Comparison of ENCODE assay signal across 8 cellular contexts in the genomic region with DNA sequence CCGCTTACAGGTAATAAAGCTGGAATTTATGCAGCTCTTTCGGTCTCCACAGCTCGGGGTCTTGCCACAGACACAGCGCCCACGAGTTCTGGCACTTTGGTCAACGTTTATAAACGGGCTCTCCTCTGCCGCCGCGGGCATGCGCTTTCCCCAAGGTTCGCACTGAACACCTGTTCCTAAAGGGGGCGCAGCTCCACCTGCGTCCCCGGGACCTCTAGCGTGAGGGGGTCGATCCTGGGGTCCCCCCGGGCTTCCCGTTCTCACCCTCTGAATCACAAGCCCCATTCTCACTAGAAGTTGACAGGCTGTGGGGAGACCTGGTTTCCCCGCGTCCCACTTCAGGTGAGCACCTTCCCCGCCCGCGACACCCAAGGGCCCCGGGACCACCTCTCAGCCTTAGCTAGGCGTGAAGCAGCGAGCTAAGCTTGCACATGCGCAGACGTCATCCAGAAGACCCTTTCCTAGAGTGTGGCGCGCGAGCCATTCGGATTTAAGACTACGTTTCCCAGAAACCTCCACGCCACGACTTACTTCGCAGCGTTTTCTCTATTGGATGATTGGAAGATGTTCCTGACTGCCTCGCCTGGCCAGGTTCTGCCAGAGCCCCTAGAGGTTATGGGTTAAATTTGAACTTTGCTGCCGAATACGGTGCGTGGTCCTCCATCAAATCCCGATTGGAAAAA. TPM values are rescaled to one million over a fixed set of nuclear protein-coding genes. Genes with fewer than 3 reads are reported as not detected.
DNase-seq lines count a peak whose midpoint lies in the region; ATAC-seq and TF ChIP-seq lines count a peak whose summit lies in the region.

No MANE protein-coding gene starts in this region.

- H3K36me3 ChIP-seq in IMR-90 (ENCODE audit: control insufficient read depth, insufficient read depth, low read length) = no peaks in the 10 kb centered on the region
- H3K36me3 ChIP-seq in OCI-LY7 (ENCODE audit: insufficient read depth, low read length) = no peaks in the 10 kb centered on the region

- WGBS in IMR-90 (ENCODE audit: extremely low coverage in 2 of 2, insufficient read length in 1 of 2), 2 experiments = 2% methylated on average over 5 of the region's 43 CpGs; no CpG with 5 or more reads in 1 of the 2 experiments

- no peak overlapping the region for H2BK15ac ChIP-seq in IMR-90 (ENCODE audit: low read depth, low read length)

- peaks cover 24% of the 10 kb centered on the region for H3K27me3 Mint-ChIP-seq in activated naive CD8-positive, alpha-beta T cell

- H2BK120ac ChIP-seq in IMR-90 (ENCODE audit: low read depth, low read length) = no peak overlapping the region

- no peak overlapping the region for H3K18ac ChIP-seq in IMR-90 (ENCODE audit: low read depth, low read length)

- DNase-seq in DMS53 treated with DMSO at 0.1 percent for 48 hours (lab: John Stamatoyannopoulos, UW; ENCODE audit: unreplicated experiment) = peak; percentile 80
- DNase-seq in IMR-90 = peak; percentile 68
- peak; percentile 92 for DNase-seq in OCI-LY7 (ENCODE audit: low spot score)
- peak; percentile 57 for DNase-seq in Right ventricle myocardium superior
- DNase-seq in omental fat pad (ENCODE audit: low spot score) = no peak
- no peak for DNase-seq in KG1 (lab: John Stamatoyannopoulos, UW)

- peak overlapping the region; percentile 50 for H3K27ac Mint-ChIP-seq in activated naive CD8-positive, alpha-beta T cell

- H2AFZ ChIP-seq in IMR-90 (replicated peaks; ENCODE audit: low read length, poor library complexity) (peak overlapping the region; percentile 96), OCI-LY7 (ENCODE audit: low read length) (peak overlapping the region; percentile 78)

- TF ChIP-seq CTCF in IMR-90 (conservative IDR thresholded peaks at IDR 0.05; ENCODE audit: low read depth, low read length) (0 out of 2 replicates have a peak, but pooled peaks have one; percentile 14), OCI-LY7 (conservative IDR thresholded peaks at IDR 0.05; ENCODE audit: low read length) (peak; percentile 69), omental fat pad (IDR thresholded peaks at IDR 0.05) (no peak)

- no peak for TF ChIP-seq POLR2A in IMR-90 (IDR thresholded peaks at IDR 0.05; ENCODE audit: low read depth, low read length)

- peaks cover 12% of the 10 kb centered on the region for H3K27me3 ChIP-seq in IMR-90 (ENCODE audit: control insufficient read depth, insufficient read depth, low read length)

- intact Hi-C loops in IMR-90 (cut with micrococcal nuclease) (no loop called here), OCI-LY7 (cut with micrococcal nuclease; ENCODE audit: unreplicated experiment) (no loop called here), Right ventricle myocardium superior (cut with DNase I) (no loop called here)

- BruUV-seq in IMR-90 (replicated peaks; lab: Mats Ljungman, UMichigan) (no TSS peak), OCI-LY7 (replicated peaks; lab: Mats Ljungman, UMichigan) (no TSS peak)

- H4K5ac ChIP-seq in IMR-90 (ENCODE audit: low read depth, low read length) = no peak overlapping the region; the same call in 1 of the 2 replicates

- H3K36me3 Mint-ChIP-seq in activated naive CD8-positive, alpha-beta T cell = no peaks in the 10 kb centered on the region

- H3K4me3 ChIP-seq in IMR-90 (ENCODE audit: insufficient read depth, low read depth, low read length) (peak overlapping the region; percentile 48), OCI-LY7 (ENCODE audit: low read depth, low read length, poor library complexity, severe bottlenecking) (peak overlapping the region; percentile 65)

- in situ Hi-C loops in IMR-90 (cut with MboI; ENCODE audit: low sequenced_read_pairs) = no loop called here

- H3K4me1 Mint-ChIP-seq in activated naive CD8-positive, alpha-beta T cell (ENCODE audit: low read depth) = peaks cover 27% of the 10 kb centered on the region

- no peaks in the 10 kb centered on the region for H3K9me2 ChIP-seq in OCI-LY7 (ENCODE audit: insufficient read depth, low read length)

- peaks cover 4% of the 10 kb centered on the region for H3K9me3 Mint-ChIP-seq in activated naive CD8-positive, alpha-beta T cell (ENCODE audit: low read depth)

- H4K20me1 ChIP-seq in IMR-90 (ENCODE audit: insufficient read depth, low read length) (no peaks in the 10 kb centered on the region), OCI-LY7 (ENCODE audit: insufficient read depth, low read length) (no peaks in the 10 kb centered on the region)

- H3K14ac ChIP-seq in IMR-90 (replicated peaks; ENCODE audit: low read depth, low read length) = 0 out of 2 replicates have a peak overlapping the region, but pooled peaks have one; percentile 45

- H3K9me1 ChIP-seq in IMR-90 (ENCODE audit: insufficient read depth, low read length) = no peaks in the 10 kb centered on the region

- H2BK5ac ChIP-seq in IMR-90 (ENCODE audit: low read depth, low read length, poor library complexity, severe bottlenecking) = no peak overlapping the region

- H3K9ac ChIP-seq in IMR-90 (ENCODE audit: low read depth, low read length) = peak overlapping the region; percentile 46

- no peaks in the 10 kb centered on the region for H3K4me1 ChIP-seq in IMR-90 (ENCODE audit: control insufficient read depth, insufficient read depth, low read length)
- H3K4me1 ChIP-seq in OCI-LY7 (ENCODE audit: insufficient read depth, low read length, poor library complexity, severe bottlenecking) = peaks cover 39% of the 10 kb centered on the region

- H3K4me2 ChIP-seq in IMR-90 (ENCODE audit: low read depth, low read length) (peak overlapping the region; percentile 96), OCI-LY7 (ENCODE audit: low read length) (peak overlapping the region; percentile 92)

- dilution Hi-C loops in IMR-90 (cut with HindIII; ENCODE audit: low sequenced_read_pairs, unreplicated experiment) = no loop called here

- no peak overlapping the region for H3K23ac ChIP-seq in IMR-90 (ENCODE audit: low read depth, low read length)

- no peak overlapping the region for H2AK5ac ChIP-seq in IMR-90 (ENCODE audit: low read depth, low read length)

- H3K4me3 Mint-ChIP-seq in activated naive CD8-positive, alpha-beta T cell = peak overlapping the region; percentile 86

- no peak overlapping the region for H2BK20ac ChIP-seq in IMR-90 (ENCODE audit: low read depth, low read length)

- POLR2A ChIA-PET in IMR-90 (lab: Charles Lee; ENCODE audit: unreplicated experiment) = no interaction called here
- POLR2A ChIA-PET in OCI-LY7 (lab: Charles Lee) = interaction anchor here (0.6 to 2.6 kb wide), 3 partner anchors 21 to 1167 kb away, joined by 3 to 7 read pairs (median 3); a partner anchor contains a TSS

- no peak overlapping the region for H4K91ac ChIP-seq in IMR-90 (ENCODE audit: insufficient read depth, low read depth, low read length)

- TF ChIP-seq RAD21 in IMR-90 (IDR thresholded peaks at IDR 0.05; ENCODE audit: low read length) = no peak

- CTCF ChIA-PET in IMR-90 (lab: Yijun Ruan, JAX) = no interaction called here
- CTCF ChIA-PET in OCI-LY7 (lab: Charles Lee; ENCODE audit: unreplicated experiment) = no interaction called here

- H2AK9ac ChIP-seq in IMR-90 (replicated peaks; ENCODE audit: low read depth, low read length, poor library complexity) = peak overlapping the region; percentile 93

- no peak overlapping the region for H3K56ac ChIP-seq in IMR-90 (ENCODE audit: extremely low read depth, insufficient read depth, low read length)

- ATAC-seq in GM21515 (IDR thresholded peaks at IDR 0.05; ENCODE audit: unreplicated experiment) (peak; percentile 62), IMR-90 (ENCODE audit: low read depth) (peak; percentile 93), Right ventricle myocardium superior (ENCODE audit: poor library complexity) (peak; percentile 90), omental fat pad (ENCODE audit: low FRiP score) (peak; percentile 64)

- H3K79me1 ChIP-seq in IMR-90 (ENCODE audit: low read depth in 1 of 2, low read length in 2 of 2) = no peaks in the 10 kb centered on the region

- H3K27ac ChIP-seq in IMR-90 (ENCODE audit: insufficient read depth, low read length) = no peak overlapping the region
- H3K27ac ChIP-seq in OCI-LY7 (ENCODE audit: low read depth, low read length, poor library complexity, severe bottlenecking) = peak overlapping the region; percentile 58

- no peaks in the 10 kb centered on the region for H3K9me3 ChIP-seq in IMR-90 (ENCODE audit: control insufficient read depth, insufficient read depth, low read length)
- no peaks in the 10 kb centered on the region for H3K9me3 ChIP-seq in OCI-LY7 (ENCODE audit: low read length)

- peak overlapping the region in 1 of 2 experiments; percentile 24; a peak in 1 of 4 replicates for H4K8ac ChIP-seq in IMR-90 (ENCODE audit: low read depth in 2 of 2, low read length in 2 of 2)

- H3K79me2 ChIP-seq in OCI-LY7 (ENCODE audit: insufficient read depth, low read depth, low read length) = no peaks in the 10 kb centered on the region

- H3K4ac ChIP-seq in IMR-90 (ENCODE audit: low read depth, low read length) = 0 out of 2 replicates have a peak overlapping the region, but pooled peaks have one; percentile 2

TF ChIP-seq in IMR-90, 13 proteins besides CTCF, POLR2A, EP300 and RAD21:
- TF ChIP-seq BHLHE40 (IDR thresholded peaks at IDR 0.05; ENCODE audit: low read depth, low read length) = no peak
- TF ChIP-seq, protein P1, sequence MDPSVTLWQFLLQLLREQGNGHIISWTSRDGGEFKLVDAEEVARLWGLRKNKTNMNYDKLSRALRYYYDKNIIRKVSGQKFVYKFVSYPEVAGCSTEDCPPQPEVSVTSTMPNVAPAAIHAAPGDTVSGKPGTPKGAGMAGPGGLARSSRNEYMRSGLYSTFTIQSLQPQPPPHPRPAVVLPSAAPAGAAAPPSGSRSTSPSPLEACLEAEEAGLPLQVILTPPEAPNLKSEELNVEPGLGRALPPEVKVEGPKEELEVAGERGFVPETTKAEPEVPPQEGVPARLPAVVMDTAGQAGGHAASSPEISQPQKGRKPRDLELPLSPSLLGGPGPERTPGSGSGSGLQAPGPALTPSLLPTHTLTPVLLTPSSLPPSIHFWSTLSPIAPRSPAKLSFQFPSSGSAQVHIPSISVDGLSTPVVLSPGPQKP (IDR thresholded peaks at IDR 0.05; ENCODE audit: borderline replicate concordance, low read depth, low read length) = no peak

RNA-seq across cellular contexts. Expression of a gene that starts 21.3 kb away (rescaled TPM):
- total RNA-seq in IMR-90 (2012; rRNA removed) (3.1 and 4.3 TPM in 2 replicates), OCI-LY7 (2022) (10.2 and 11.2 TPM in 2 replicates), Right ventricle myocardium superior (3.6 TPM), omental fat pad (10 to 100 TPM in 1 of 4 donors, 1 to 10 TPM in 3; 5.8 to 13.6 (median 6.7) TPM)
- 0.86 and 0.93 TPM in 2 replicates for polyA plus RNA-seq in IMR-90 (2012; rRNA removed)
- polyA plus RNA-seq in IMR-90 (2012; cell fraction: cytosol; rRNA removed) = 0.34 and 0.37 TPM in 2 replicates
- polyA plus RNA-seq in IMR-90 (2012; cell fraction: nucleus; rRNA removed; ENCODE audit: low replicate concordance) = 0.50 and 3.0 TPM in 2 replicates
- 8.6 and 14.3 TPM in 2 replicates for total RNA-seq in OCI-LY7 (2014; rRNA removed; shearing (Covaris generic))

RNA-seq across cellular contexts. Expression of a gene that starts 53.0 kb away (rescaled TPM):
- total RNA-seq in IMR-90 (2012; rRNA removed) = not detected in 2 replicates
- polyA plus RNA-seq in IMR-90 (2012; rRNA removed) = not detected in 2 replicates
- not detected in 2 replicates for polyA plus RNA-seq in IMR-90 (2012; cell fraction: cytosol; rRNA removed)
- polyA plus RNA-seq in IMR-90 (2012; cell fraction: nucleus; rRNA removed; ENCODE audit: low replicate concordance) = not detected in 2 replicates
- 0.08 and 0.13 TPM in 2 replicates for total RNA-seq in OCI-LY7 (2014; rRNA removed; shearing (Covaris generic))
- not detected in 2 replicates for total RNA-seq in OCI-LY7 (2022)
- total RNA-seq in Right ventricle myocardium superior = not detected
- not detected for total RNA-seq in omental fat pad

Comparison
In these comparisons a context has a peak if more than half of its experiments do, and no peak if none do; other contexts are left out.
1. DNase-seq: peak in DMS53 treated with DMSO at 0.1 percent for 48 hours (single experiment), IMR-90 (single experiment), OCI-LY7 (single experiment) and Right ventricle myocardium superior (single experiment); none in omental fat pad (single experiment) and KG1 (single experiment).
2. CTCF ChIP-seq: peak in IMR-90 (single experiment) and OCI-LY7 (single experiment); none in omental fat pad (0 of 3).
3. Peak in every context shown above with its lines, with median percentiles within 50 percentile points of each other: ATAC-seq.